1 cellular context compared by ENCODE assay signal in the genomic region with DNA sequence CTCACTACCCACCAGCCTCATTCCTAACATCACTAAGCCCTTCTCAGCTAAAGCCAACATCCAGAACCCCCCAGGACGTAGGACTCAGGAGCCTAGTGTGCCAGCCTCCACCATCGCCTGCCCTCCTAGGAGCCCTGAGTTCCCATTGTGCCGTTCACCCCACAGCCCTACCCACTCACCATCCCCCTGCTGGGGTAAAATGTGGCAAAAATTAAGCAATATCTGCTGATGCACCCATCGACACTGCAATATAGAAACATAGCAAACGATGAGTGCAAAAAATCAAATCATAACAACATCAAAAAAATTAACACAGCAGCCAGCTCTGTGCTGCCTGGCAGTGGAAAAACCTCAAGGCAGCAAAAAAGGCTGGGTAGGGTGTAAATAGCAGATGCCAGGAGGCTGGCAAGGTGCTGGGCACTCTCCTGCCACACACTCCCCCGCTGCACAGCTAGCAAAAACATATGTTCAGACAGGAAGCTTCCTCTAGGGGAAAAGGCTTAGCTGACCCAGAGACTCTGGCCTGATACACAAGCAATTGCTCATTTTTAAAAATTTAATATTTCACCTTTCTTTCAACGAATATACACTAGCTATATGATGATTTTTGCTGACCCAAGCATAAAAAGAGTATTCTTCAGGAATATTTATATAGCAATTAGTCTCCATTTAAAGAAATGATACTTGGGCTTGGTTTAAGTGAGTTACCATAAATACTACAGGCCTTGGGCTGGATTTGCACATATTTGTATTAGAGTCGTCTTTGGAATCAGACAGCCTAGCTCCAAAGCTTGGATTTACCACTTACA.
TF ChIP-seq lines count a peak whose summit lies in the region.

No MANE protein-coding gene starts in this region.

TF ChIP-seq in H1, 55 proteins besides CTCF, POLR2A, EP300 and RAD21:
- TF ChIP-seq HDAC6 (IDR thresholded peaks at IDR 0.05; ENCODE audit: low read depth, low read length) (no peak), CREB1 (IDR thresholded peaks at IDR 0.05) (no peak), MAFK (IDR thresholded peaks at IDR 0.05; ENCODE audit: low read depth, low read length) (peak; percentile 84; the same call in 1 of the 2 replicates), ZNF274 (IDR thresholded peaks at IDR 0.05; ENCODE audit: borderline replicate concordance, extremely low read depth, low read length) (no peak)
